2 cellular contexts compared by ENCODE assay signal in the genomic region with DNA sequence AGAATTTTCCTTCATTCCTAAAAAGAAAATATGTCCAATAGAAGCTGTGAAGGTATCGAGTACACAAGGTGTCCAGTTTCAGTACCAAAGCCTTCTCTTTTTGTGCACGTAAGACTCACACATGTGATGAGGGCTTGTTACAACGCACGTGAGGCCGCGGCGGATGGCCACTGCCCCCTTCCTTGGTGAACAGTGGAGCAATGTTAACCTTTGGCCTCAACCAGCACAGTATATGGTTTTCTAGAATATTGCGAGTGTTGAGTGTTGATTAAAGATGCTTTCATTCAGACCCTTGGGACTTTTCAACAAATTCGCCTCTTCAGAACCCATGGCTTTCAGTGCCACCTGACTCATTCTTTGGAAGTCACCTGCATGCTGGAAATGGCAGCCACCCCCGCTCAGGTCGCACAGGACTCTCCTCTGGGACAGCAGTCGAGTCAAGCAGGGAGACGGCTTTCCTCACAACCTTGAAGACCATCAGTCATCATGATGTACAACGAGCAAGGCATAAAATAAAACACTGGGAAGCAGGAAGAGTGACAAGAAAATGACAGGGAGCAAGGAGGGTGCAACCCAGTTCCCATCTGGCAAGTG.
A peak's percentile ranks its signal among the peaks of the same experiment; 100 is the strongest.
TF ChIP-seq lines count a peak whose summit lies in the region.

No MANE protein-coding gene starts in this region.

TF ChIP-seq in K562, 482 proteins besides CTCF, POLR2A, EP300 and RAD21 (continues in another document):
- TF ChIP-seq BCL6 (CRISPR knock-in tag; IDR thresholded peaks at IDR 0.05): no peak
- TF ChIP-seq ZNF165 (CRISPR knock-in tag; IDR thresholded peaks at IDR 0.05; ENCODE audit: borderline replicate concordance): no peak
- TF ChIP-seq, protein P1, sequence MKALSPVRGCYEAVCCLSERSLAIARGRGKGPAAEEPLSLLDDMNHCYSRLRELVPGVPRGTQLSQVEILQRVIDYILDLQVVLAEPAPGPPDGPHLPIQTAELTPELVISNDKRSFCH (CRISPR knock-in tag; IDR thresholded peaks at IDR 0.05): no peak
- TF ChIP-seq, protein P1 (tag; IDR thresholded peaks at IDR 0.05): no peak
- TF ChIP-seq CBFA2T2 (conservative IDR thresholded peaks at IDR 0.05): no peak
- TF ChIP-seq SNRNP70 (optimal IDR thresholded peaks at IDR 0.05; ENCODE audit: low read depth, low read length): no peak
- peak; percentile 85; the same call in 1 of the 2 replicates for TF ChIP-seq POLR2AphosphoS2 (IDR thresholded peaks at IDR 0.05; ENCODE audit: low read length)
- no peak for TF ChIP-seq ELK1 (CRISPR knock-in tag; IDR thresholded peaks at IDR 0.05)
- TF ChIP-seq ZBTB33 (CRISPR knock-in tag; IDR thresholded peaks at IDR 0.05): peak; percentile 57; the same call in 1 of the 2 replicates
- TF ChIP-seq ZNF232 (CRISPR knock-in tag; IDR thresholded peaks at IDR 0.05): no peak
- peak; percentile 64 for TF ChIP-seq RBM22 (IDR thresholded peaks at IDR 0.05; ENCODE audit: low read depth, low read length, poor library complexity, severe bottlenecking)
- TF ChIP-seq ZBED1 (IDR thresholded peaks at IDR 0.05): no peak
- TF ChIP-seq, protein P2, sequence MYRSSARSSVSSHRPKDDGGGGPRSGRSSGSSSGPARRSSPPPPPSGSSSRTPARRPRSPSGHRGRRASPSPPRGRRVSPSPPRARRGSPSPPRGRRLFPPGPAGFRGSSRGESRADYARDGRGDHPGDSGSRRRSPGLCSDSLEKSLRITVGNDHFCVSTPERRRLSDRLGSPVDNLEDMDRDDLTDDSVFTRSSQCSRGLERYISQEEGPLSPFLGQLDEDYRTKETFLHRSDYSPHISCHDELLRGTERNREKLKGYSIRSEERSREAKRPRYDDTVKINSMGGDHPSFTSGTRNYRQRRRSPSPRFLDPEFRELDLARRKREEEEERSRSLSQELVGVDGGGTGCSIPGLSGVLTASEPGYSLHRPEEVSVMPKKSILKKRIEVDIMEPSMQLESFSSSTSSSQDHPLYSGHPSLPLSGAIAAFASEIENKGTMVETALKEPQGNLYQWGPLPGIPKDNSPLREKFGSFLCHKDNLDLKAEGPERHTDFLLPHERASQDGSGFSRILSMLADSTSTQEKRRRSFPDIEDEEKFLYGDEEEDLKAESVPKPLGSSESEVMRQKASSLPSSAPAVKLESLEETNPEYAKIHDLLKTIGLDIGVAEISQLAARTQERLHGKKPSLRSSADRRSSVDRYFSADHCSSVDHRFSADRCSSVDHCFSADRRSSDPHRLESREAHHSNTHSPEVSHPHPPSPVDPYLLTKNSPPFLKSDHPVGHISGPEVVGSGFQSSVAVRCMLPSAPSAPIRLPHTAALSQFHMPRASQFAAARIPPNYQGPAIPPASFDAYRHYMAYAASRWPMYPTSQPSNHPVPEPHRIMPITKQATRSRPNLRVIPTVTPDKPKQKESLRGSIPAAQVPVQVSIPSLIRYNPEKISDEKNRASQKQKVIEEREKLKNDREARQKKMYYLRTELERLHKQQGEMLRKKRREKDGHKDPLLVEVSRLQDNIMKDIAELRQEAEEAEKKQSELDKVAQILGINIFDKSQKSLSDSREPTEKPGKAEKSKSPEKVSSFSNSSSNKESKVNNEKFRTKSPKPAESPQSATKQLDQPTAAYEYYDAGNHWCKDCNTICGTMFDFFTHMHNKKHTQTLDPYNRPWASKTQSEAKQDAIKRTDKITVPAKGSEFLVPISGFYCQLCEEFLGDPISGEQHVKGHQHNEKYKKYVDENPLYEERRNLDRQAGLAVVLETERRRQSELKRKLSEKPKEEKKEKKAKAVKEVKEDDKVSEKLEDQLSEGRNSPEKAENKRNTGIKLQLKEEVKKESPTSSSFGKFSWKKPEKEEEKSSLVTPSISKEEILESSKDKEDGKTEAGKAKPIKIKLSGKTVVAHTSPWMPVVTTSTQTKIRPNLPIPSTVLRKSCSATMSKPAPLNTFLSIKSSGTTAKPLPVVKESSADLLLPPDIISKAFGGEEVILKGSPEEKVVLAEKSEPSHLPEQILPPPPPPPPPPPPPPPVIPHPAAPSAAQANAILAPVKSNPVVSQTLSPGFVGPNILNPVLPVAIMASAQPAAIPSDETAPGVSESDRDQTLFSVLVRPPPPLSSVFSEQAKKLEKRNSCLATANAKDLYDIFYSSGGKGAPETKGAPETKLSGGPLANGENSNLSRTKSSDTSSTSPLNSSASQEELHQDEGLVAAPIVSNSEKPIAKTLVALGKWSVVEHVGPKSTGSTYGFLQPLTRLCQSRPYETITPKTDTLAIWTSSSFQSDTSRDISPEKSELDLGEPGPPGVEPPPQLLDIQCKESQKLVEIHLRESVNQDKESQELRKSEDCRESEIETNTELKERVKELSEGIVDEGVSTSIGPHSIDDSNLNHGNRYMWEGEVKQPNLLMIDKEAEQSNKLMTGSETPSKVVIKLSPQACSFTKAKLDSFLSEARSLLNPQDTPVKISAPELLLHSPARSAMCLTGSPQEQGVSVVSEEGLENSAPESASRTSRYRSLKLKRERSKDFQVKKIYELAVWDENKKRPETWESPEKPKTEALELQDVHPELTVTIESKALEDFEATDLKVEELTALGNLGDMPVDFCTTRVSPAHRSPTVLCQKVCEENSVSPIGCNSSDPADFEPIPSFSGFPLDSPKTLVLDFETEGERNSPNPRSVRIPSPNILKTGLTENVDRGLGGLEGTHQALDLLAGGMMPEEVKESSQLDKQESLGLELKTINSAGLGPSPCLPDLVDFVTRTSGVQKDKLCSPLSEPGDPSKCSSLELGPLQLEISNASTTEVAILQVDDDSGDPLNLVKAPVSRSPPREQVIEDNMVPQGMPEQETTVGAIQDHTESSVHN (IDR thresholded peaks at IDR 0.05; ENCODE audit: borderline replicate concordance in 1 of 2, low read depth in 1 of 2): no peak
- TF ChIP-seq POLR2G (IDR thresholded peaks at IDR 0.05; ENCODE audit: low read depth, low read length): 0 out of 2 replicates have a peak, but pooled peaks have one; percentile 38

TF ChIP-seq in GM23338, 12 proteins besides CTCF, POLR2A, EP300 and RAD21:
- no peak for TF ChIP-seq REST (IDR thresholded peaks at IDR 0.05; ENCODE audit: unreplicated experiment)
- no peak for TF ChIP-seq ZNF331 (CRISPR knock-in tag; IDR thresholded peaks at IDR 0.05; ENCODE audit: low read depth)
- TF ChIP-seq ZNF462 (CRISPR knock-in tag; IDR thresholded peaks at IDR 0.05): no peak
- no peak for TF ChIP-seq ZNF114 (CRISPR knock-in tag; IDR thresholded peaks at IDR 0.05)
- TF ChIP-seq POLR2AphosphoS5 (IDR thresholded peaks at IDR 0.05; ENCODE audit: low read depth): no peak
- TF ChIP-seq STAT1 (IDR thresholded peaks at IDR 0.05; ENCODE audit: unreplicated experiment): no peak
- no peak for TF ChIP-seq JUNB (IDR thresholded peaks at IDR 0.05; ENCODE audit: unreplicated experiment)
